Comparison of ENCODE assay signal across 12 cellular contexts in genomic region chr15:101522091-101522490, GRCh38.
"Had no signal": no experiment of that assay in that cellular context is flagged by ENCODE, and none has a peak within 500 bp of the region (broad histone marks: within the 10 kb centered on the region; RNA-seq: fewer than 3 reads in every experiment).

No MANE protein-coding gene starts in this region.

- H3K27ac ChIP-seq: ovary, thoracic aorta, uterus had no signal

- H3K4me3 ChIP-seq: ovary, thoracic aorta, uterus had no signal

- DNase-seq: activated B cell treated with CpG ODN at 0.5 μM for 24 hours; activated CD4-positive, alpha-beta T cell treated with anti-CD3 and anti-CD28 coated beads, Interleukin-2, amount 10 ng/mL, durations not matched to agents 7 days and 5 days; activated CD8-positive, alpha-beta memory T cell treated with anti-CD3 and anti-CD28 coated beads for 24 hours; activated naive CD4-positive, alpha-beta T cell treated with anti-CD3 and anti-CD28 coated beads, Interleukin-2, amount 10 ng/mL, durations not matched to agents 7 days and 5 days; central memory CD4-positive, alpha-beta T cell; hypothalamus; left cardiac atrium; ovary; stimulated activated CD4-positive, alpha-beta T cell treated with anti-CD3 and anti-CD28 coated beads, Interleukin-15, amount 100 ng/mL, for 24 hours; stimulated activated CD4-positive, alpha-beta T cell treated with anti-CD3 and anti-CD28 coated beads, Interleukin-4, amount 100 ng/mL, for 24 hours; uterus had no signal

- H3K36me3 ChIP-seq: ovary, thoracic aorta, uterus had no signal

- H3K27me3 ChIP-seq: ovary had no signal

- H3K4me1 ChIP-seq: uterus had no signal

- ATAC-seq: left cardiac atrium had no signal

- H3K9me3 ChIP-seq: ovary had no signal
